In genomic region chr20:18543216-18543615, GRCh38 we compare ENCODE assay signal across 18 cellular contexts.
"Had no signal": no experiment of that assay in that cellular context is flagged by ENCODE, and none has a peak within 500 bp of the region (broad histone marks: within the 10 kb centered on the region; RNA-seq: fewer than 3 reads in every experiment).

No MANE protein-coding gene starts in this region.

- H3K4me1 ChIP-seq: gastrocnemius medialis, heart left ventricle, SJSA1 had no signal

- H3K4me1 Mint-ChIP-seq: activated B cell treated with CpG ODN at 0.5 μM for 24 hours, immature natural killer cell had no signal

- H3K27ac Mint-ChIP-seq: activated B cell treated with CpG ODN at 0.5 μM for 24 hours; activated CD4-positive, alpha-beta T cell treated with anti-CD3 and anti-CD28 coated beads, Interleukin-2, amount 10 ng/mL, durations not matched to agents 24 days and 14 days; dendritic cell treated with granulocyte-macrophage colony-stimulating factor and Interleukin-4, amounts not matched to agents 40 ng/mL and 50 ng/mL, for 4 days; naive B cell had no signal

- DNase-seq: activated B cell treated with CpG ODN at 0.5 μM for 24 hours; activated CD4-positive, alpha-beta T cell treated with anti-CD3 and anti-CD28 coated beads, Interleukin-2, amount 10 ng/mL, durations not matched to agents 24 days and 14 days; activated CD8-positive, alpha-beta memory T cell treated with anti-CD3 and anti-CD28 coated beads for 24 hours; gastrocnemius medialis; immature natural killer cell; naive B cell; retina; stimulated activated CD4-positive, alpha-beta T cell treated with anti-CD3 and anti-CD28 coated beads, Interleukin-15, amount 100 ng/mL, for 24 hours; stimulated activated CD4-positive, alpha-beta T cell treated with anti-CD3 and anti-CD28 coated beads, Interleukin-4, amount 100 ng/mL, for 1 hour; T-helper 2 cell had no signal

- H3K27ac ChIP-seq: gastrocnemius medialis, heart left ventricle, SJSA1, skin epidermis, thoracic aorta had no signal

- H3K9me3 ChIP-seq: gastrocnemius medialis, heart left ventricle, SJSA1, stomach, thoracic aorta had no signal

- H3K27me3 ChIP-seq: gastrocnemius medialis, heart left ventricle, SJSA1, stomach had no signal

- ATAC-seq: gastrocnemius medialis had no signal

- H3K9me3 Mint-ChIP-seq: activated B cell treated with CpG ODN at 0.5 μM for 24 hours; activated CD4-positive, alpha-beta T cell treated with anti-CD3 and anti-CD28 coated beads, Interleukin-2, amount 10 ng/mL, durations not matched to agents 24 days and 14 days; activated naive CD4-positive, alpha-beta T cell treated with anti-CD3 and anti-CD28 coated beads, Interleukin-2, amount 50 U/mL, for 24 hours; dendritic cell treated with granulocyte-macrophage colony-stimulating factor and Interleukin-4, amounts not matched to agents 40 ng/mL and 50 ng/mL, for 4 days; immature natural killer cell; naive B cell had no signal

- H3K27me3 Mint-ChIP-seq: activated B cell treated with CpG ODN at 0.5 μM for 24 hours; activated CD4-positive, alpha-beta T cell treated with anti-CD3 and anti-CD28 coated beads, Interleukin-2, amount 10 ng/mL, durations not matched to agents 24 days and 14 days; activated naive CD4-positive, alpha-beta T cell treated with anti-CD3 and anti-CD28 coated beads, Interleukin-2, amount 50 U/mL, for 24 hours; dendritic cell treated with granulocyte-macrophage colony-stimulating factor and Interleukin-4, amounts not matched to agents 40 ng/mL and 50 ng/mL, for 4 days; naive B cell had no signal

- H3K4me3 Mint-ChIP-seq: activated B cell treated with CpG ODN at 0.5 μM for 24 hours; activated CD4-positive, alpha-beta T cell treated with anti-CD3 and anti-CD28 coated beads, Interleukin-2, amount 10 ng/mL, durations not matched to agents 24 days and 14 days; activated naive CD4-positive, alpha-beta T cell treated with anti-CD3 and anti-CD28 coated beads, Interleukin-2, amount 50 U/mL, for 24 hours; dendritic cell treated with granulocyte-macrophage colony-stimulating factor and Interleukin-4, amounts not matched to agents 40 ng/mL and 50 ng/mL, for 4 days; immature natural killer cell; naive B cell had no signal

- H3K4me3 ChIP-seq: gastrocnemius medialis, heart left ventricle, lung, SJSA1, skin epidermis, stomach, thoracic aorta had no signal
